In the genomic region with DNA sequence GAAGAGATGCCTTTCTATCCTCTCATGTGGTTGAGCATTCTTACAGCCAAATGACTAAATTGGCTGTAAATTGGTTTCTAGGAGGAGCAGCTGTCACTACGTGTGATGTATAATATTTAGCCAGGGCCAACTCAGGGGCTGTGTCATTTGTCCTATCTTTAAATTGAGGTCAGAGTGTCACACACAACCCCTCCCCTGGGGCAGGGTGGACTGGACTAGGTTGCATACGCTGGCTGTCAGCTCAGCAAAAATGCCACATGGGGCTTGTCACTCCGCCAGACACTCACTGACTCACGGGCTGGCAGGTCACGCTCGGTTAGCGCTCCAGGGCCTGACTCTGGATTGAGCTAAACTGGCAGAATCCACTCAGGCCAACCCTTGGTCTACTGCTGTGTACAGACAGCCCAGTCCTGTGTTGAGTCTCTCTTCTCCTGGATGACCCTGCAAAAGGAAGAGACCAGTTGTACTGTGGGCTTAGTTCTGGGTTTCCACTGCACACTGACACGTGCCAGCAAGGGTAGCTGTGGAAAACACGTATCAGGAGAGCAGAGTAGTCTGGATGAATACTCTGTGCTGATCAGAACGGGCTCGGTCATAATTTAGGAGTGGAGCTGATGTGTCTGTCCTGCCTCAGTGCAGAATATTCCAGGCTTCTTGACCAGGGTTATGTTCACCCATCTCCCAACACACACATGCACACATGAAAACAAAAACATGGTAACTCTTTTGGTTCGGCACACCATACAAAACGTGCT, we compare ENCODE assay signal across 10 cellular contexts. TPM values are rescaled to one million over a fixed set of nuclear protein-coding genes. Genes with fewer than 3 reads are reported as not detected.
DNase-seq lines count a peak whose midpoint lies in the region; ATAC-seq and TF ChIP-seq lines count a peak whose summit lies in the region.
"Had no signal": no experiment of that assay in that cellular context is flagged by ENCODE, and none has a peak within 500 bp of the region (broad histone marks: within the 10 kb centered on the region; RNA-seq: fewer than 3 reads in every experiment).

No MANE protein-coding gene starts in this region.

- no peaks in the 10 kb centered on the region for H3K36me3 ChIP-seq in fibroblast of lung (ENCODE audit: control insufficient read depth, insufficient read depth, low read length)

- peak; percentile 84 for DNase-seq in ELF-1 (ENCODE audit: low read depth, low spot score)
- peak; percentile 85 for DNase-seq in NCI-H748 treated with DMSO at 0.1 percent for 48 hours (lab: John Stamatoyannopoulos, UW)
- peak; percentile 73 to 77 for DNase-seq in fibroblast of lung (ENCODE audit: low read depth in 2 of 2)
- peak; percentile 92 for DNase-seq in posterior vena cava (ENCODE audit: low spot score)
- DNase-seq in UCSD-AML1 (lab: John Stamatoyannopoulos, UW; ENCODE audit: unreplicated experiment), result no peak
- no peak for DNase-seq in COR-L47 (lab: John Stamatoyannopoulos, UW)
- no peak for DNase-seq in activated CD4-positive, CD25-positive, alpha-beta regulatory T cell (lab: John Stamatoyannopoulos, UW)
- DNase-seq: naive thymus-derived CD8-positive, alpha-beta T cell had no signal

- H3K4me2 ChIP-seq in fibroblast of lung (ENCODE audit: extremely low read depth, insufficient read depth, low read length), result no peak overlapping the region

- no peak overlapping the region for H3K27ac ChIP-seq in fibroblast of lung (ENCODE audit: insufficient read depth, low read length)

- H3K9me3 ChIP-seq in fibroblast of lung (ENCODE audit: control insufficient read depth, insufficient read depth, low read depth, low read length), result no peaks in the 10 kb centered on the region

- H3K27me3 ChIP-seq in fibroblast of lung (ENCODE audit: control insufficient read depth, insufficient read depth, low read length), result no peaks in the 10 kb centered on the region

- no peak overlapping the region for H3K4me3 ChIP-seq in fibroblast of lung (replicated peaks in 1 of 4; ENCODE audit: control extremely low read depth in 1 of 4, insufficient read depth in 1 of 4, low read depth in 3 of 4, low read length in 4 of 4)

- TF ChIP-seq CTCF in fibroblast of lung (conservative IDR thresholded peaks at IDR 0.05 in 1 of 2, IDR thresholded peaks at IDR 0.05 in 1 of 2; ENCODE audit: low read depth in 1 of 2, low read length in 2 of 2), result no peak

- H4K20me1 ChIP-seq in fibroblast of lung (ENCODE audit: control insufficient read depth, extremely low read depth, insufficient read depth, low read length), result no peaks in the 10 kb centered on the region

- H3K4me1 ChIP-seq in fibroblast of lung (ENCODE audit: control insufficient read depth, extremely low read depth, insufficient read depth, low read length), result no peaks in the 10 kb centered on the region

- no peak for ATAC-seq in HG03159 (IDR thresholded peaks at IDR 0.05; ENCODE audit: unreplicated experiment)
- ATAC-seq: activated naive CD4-positive, alpha-beta T cell treated with anti-CD3 and anti-CD28 coated beads, Interleukin-2, amount 50 U/mL, for 72 hours; naive thymus-derived CD8-positive, alpha-beta T cell had no signal

- H3K79me2 ChIP-seq in fibroblast of lung (ENCODE audit: control insufficient read depth, insufficient read depth, low read length), result no peaks in the 10 kb centered on the region

- intact Hi-C loops in posterior vena cava (cut with DNase I), result no loop called here

- H3K9ac ChIP-seq in fibroblast of lung (ENCODE audit: insufficient read depth, low read length), result no peak overlapping the region

- H2AFZ ChIP-seq in fibroblast of lung (ENCODE audit: low read length), result no peak overlapping the region

RNA-seq across cellular contexts. Expression of gene SHISA2, which starts 29.1 kb away (rescaled TPM):
- total RNA-seq in fibroblast of lung (under 0.01 TPM in 2 replicates), posterior vena cava (1 to 10 TPM in 1 of 2 donors, under 1 TPM in 1; 0.97 to 1.2 TPM)
- polyA plus RNA-seq in fibroblast of lung, result 0.01 and 0.02 TPM in 2 replicates
- 0.05 TPM in 1 of 2 replicates, not detected in the other for polyA plus RNA-seq in fibroblast of lung (2012)
- polyA minus RNA-seq in fibroblast of lung (ENCODE audit: low replicate concordance), result not detected in 2 replicates

Comparison
In these comparisons a context has a peak if more than half of its experiments do, and no peak if none do; other contexts are left out.
1. DNase-seq: peak in ELF-1 (single experiment), NCI-H748 treated with DMSO at 0.1 percent for 48 hours (single experiment), fibroblast of lung (2 of 2) and posterior vena cava (single experiment); none in UCSD-AML1 (single experiment), COR-L47 (single experiment) and activated CD4-positive, CD25-positive, alpha-beta regulatory T cell (0 of 4).